Comparison of ENCODE assay signal across 1 cellular context in the genomic region with DNA sequence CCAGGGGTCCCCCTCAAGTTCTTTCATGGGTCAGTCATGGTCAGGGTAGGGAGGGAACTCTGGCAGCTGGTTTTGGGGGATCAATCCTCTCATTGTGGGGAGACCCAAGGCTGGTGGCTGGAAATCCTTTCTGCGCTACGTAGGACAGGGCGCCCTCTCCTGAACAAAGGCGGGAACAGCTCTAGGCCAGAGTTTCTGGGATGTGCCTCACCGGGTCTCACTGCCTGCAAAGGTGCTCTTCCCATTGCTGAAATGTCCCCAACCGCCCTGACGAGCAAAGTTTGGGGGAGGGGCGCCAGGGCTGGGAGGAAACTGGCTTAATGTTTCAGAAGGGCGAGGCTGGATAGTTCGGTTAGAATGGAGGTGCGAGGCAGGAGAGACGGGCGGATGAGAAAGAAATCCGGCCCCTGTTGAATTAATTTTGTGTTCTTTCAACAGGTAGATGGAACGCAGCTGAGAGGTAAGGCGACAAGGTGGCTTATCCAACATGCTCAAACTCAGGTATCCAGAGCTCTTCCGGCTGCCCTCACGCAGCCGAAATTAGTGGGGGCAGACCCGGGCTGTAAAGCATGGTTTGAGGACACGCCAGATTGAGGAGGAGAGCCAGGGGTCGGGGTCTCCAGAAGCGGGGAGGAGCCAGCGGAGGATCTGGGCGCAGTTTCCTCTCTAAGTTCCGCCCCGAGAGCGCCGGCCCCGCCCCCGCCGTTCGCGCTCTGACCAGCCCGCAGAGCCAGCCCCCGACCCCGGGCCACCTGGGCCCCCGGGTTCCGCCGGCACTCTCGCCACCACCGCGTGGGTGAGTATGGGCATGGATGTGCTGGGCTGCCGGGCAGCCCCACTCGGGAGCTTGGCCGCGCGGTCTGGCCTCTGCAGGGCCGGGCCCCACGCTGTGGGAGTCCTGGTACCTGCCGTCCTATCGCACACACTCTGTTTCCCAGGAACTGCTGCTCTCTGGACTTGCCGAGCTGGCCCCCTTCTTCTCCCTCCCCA.
A peak's percentile ranks its signal among the peaks of the same experiment; 100 is the strongest.
TF ChIP-seq lines count a peak whose summit lies in the region.

Gene PGAP2, plus strand, starts transcription at position 705 of the 990 bp plus-strand sequence. CDS start 2,700 bp downstream, outside the sequence.

TF ChIP-seq in K562, 482 proteins besides CTCF, POLR2A, EP300 and RAD21 (continued from another document and continues in another):
- peak; percentile 56 for TF ChIP-seq E2F8 (IDR thresholded peaks at IDR 0.05; ENCODE audit: low read depth, partially characterized antibody)
- peak; percentile 69 for TF ChIP-seq POLR2G (IDR thresholded peaks at IDR 0.05; ENCODE audit: low read depth, low read length)
- TF ChIP-seq SMAD3 (CRISPR knock-in tag; conservative IDR thresholded peaks at IDR 0.05), result no peak
- 0 out of 2 replicates have a peak, but pooled peaks have one; percentile 30 for TF ChIP-seq TOE1 (IDR thresholded peaks at IDR 0.05; ENCODE audit: borderline replicate concordance)
- TF ChIP-seq TOE1 (CRISPR knock-in tag; IDR thresholded peaks at IDR 0.05; ENCODE audit: borderline replicate concordance, low read depth), result no peak
- peak; percentile 39; the same call in 1 of the 2 replicates for TF ChIP-seq EGR1 (conservative IDR thresholded peaks at IDR 0.05)
- TF ChIP-seq ZNF318 (IDR thresholded peaks at IDR 0.05; ENCODE audit: borderline replicate concordance in 1 of 2, low read depth in 1 of 2), result no peak
- TF ChIP-seq ARID4B (CRISPR knock-in tag; IDR thresholded peaks at IDR 0.05), result peak; percentile 71; the same call in 1 of the 2 replicates
- TF ChIP-seq NFRKB (IDR thresholded peaks at IDR 0.05; ENCODE audit: low read depth), result no peak
- no peak for TF ChIP-seq ID3 (CRISPR knock-in tag; IDR thresholded peaks at IDR 0.05)
- TF ChIP-seq ID3 (tag; IDR thresholded peaks at IDR 0.05), result 0 out of 2 replicates have a peak, but pooled peaks have one; percentile 21
- peak; percentile 60 for TF ChIP-seq RBFOX2 (IDR thresholded peaks at IDR 0.05; ENCODE audit: low read depth, low read length)
- TF ChIP-seq LCOR (CRISPR knock-in tag; IDR thresholded peaks at IDR 0.05), result peak; percentile 62; the same call in 1 of the 2 replicates
- TF ChIP-seq GABPB1 (CRISPR knock-in tag; IDR thresholded peaks at IDR 0.05), result no peak
- no peak for TF ChIP-seq SRF (CRISPR knock-in tag; IDR thresholded peaks at IDR 0.05)
- no peak for TF ChIP-seq PHF20 (IDR thresholded peaks at IDR 0.05; ENCODE audit: partially characterized antibody)
- TF ChIP-seq SIN3A (IDR thresholded peaks at IDR 0.05; ENCODE audit: borderline replicate concordance in 2 of 2, control insufficient read depth in 1 of 2, low read depth in 2 of 2, low read length in 2 of 2), result peak in 1 of 2 experiments; percentile 35; a peak in 1 of 4 replicates
- TF ChIP-seq TCF7 (IDR thresholded peaks at IDR 0.05; ENCODE audit: borderline replicate concordance), result 0 out of 2 replicates have a peak, but pooled peaks have one; percentile 33
- TF ChIP-seq ATF1 (CRISPR knock-in tag; IDR thresholded peaks at IDR 0.05), result no peak
- TF ChIP-seq ATF1 (tag; IDR thresholded peaks at IDR 0.05), result peak; percentile 72
- TF ChIP-seq SMAD4 (CRISPR knock-in tag; conservative IDR thresholded peaks at IDR 0.05), result no peak
- TF ChIP-seq MTA3 (IDR thresholded peaks at IDR 0.05; ENCODE audit: borderline replicate concordance), result peak; percentile 35; the same call in 1 of the 2 replicates
- no peak for TF ChIP-seq C11orf30 (IDR thresholded peaks at IDR 0.05; ENCODE audit: low read depth)
- TF ChIP-seq KDM4B (IDR thresholded peaks at IDR 0.05; ENCODE audit: borderline replicate concordance in 2 of 2, low read depth in 1 of 2), result 0 out of 4 replicates have a peak, but pooled peaks of 1 of the 2 experiments have one; percentile 11
- peak; percentile 47; the same call in 1 of the 2 replicates for TF ChIP-seq JUND (IDR thresholded peaks at IDR 0.05; ENCODE audit: borderline replicate concordance, low read depth, low read length)
- no peak for TF ChIP-seq JUND (tag; IDR thresholded peaks at IDR 0.05; ENCODE audit: borderline replicate concordance, low read depth, low read length)
- TF ChIP-seq POLR2AphosphoS5 (IDR thresholded peaks at IDR 0.05; ENCODE audit: control insufficient read depth, insufficient read depth, low read depth, low read length), result no peak
- TF ChIP-seq ZC3H8 (IDR thresholded peaks at IDR 0.05), result no peak
- TF ChIP-seq RCOR1 (IDR thresholded peaks at IDR 0.05; ENCODE audit: borderline replicate concordance in 1 of 2, low read depth in 2 of 2, low read length in 2 of 2), result peak in 1 of 2 experiments; percentile 83; a peak in 2 of 4 replicates
- TF ChIP-seq TBP (optimal IDR thresholded peaks at IDR 0.05; ENCODE audit: low read depth, low read length), result peak; percentile 6
- TF ChIP-seq, protein P1, sequence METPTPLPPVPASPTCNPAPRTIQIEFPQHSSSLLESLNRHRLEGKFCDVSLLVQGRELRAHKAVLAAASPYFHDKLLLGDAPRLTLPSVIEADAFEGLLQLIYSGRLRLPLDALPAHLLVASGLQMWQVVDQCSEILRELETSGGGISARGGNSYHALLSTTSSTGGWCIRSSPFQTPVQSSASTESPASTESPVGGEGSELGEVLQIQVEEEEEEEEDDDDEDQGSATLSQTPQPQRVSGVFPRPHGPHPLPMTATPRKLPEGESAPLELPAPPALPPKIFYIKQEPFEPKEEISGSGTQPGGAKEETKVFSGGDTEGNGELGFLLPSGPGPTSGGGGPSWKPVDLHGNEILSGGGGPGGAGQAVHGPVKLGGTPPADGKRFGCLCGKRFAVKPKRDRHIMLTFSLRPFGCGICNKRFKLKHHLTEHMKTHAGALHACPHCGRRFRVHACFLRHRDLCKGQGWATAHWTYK (CRISPR knock-in tag; IDR thresholded peaks at IDR 0.05), result no peak
- TF ChIP-seq, protein P2, sequence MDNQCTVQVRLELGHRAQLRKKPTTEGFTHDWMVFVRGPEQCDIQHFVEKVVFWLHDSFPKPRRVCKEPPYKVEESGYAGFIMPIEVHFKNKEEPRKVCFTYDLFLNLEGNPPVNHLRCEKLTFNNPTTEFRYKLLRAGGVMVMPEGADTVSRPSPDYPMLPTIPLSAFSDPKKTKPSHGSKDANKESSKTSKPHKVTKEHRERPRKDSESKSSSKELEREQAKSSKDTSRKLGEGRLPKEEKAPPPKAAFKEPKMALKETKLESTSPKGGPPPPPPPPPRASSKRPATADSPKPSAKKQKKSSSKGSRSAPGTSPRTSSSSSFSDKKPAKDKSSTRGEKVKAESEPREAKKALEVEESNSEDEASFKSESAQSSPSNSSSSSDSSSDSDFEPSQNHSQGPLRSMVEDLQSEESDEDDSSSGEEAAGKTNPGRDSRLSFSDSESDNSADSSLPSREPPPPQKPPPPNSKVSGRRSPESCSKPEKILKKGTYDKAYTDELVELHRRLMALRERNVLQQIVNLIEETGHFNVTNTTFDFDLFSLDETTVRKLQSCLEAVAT (IDR thresholded peaks at IDR 0.05), result 0 out of 4 replicates have a peak, but pooled peaks of 1 of the 2 experiments have one; percentile 19
- TF ChIP-seq KDM2B (CRISPR knock-in tag; IDR thresholded peaks at IDR 0.05), result no peak
- peak; percentile 77 for TF ChIP-seq SAFB (IDR thresholded peaks at IDR 0.05; ENCODE audit: borderline replicate concordance, low read depth, low read length)
- TF ChIP-seq SPI1 (IDR thresholded peaks at IDR 0.05; ENCODE audit: borderline replicate concordance, low read depth, low read length), result 0 out of 2 replicates have a peak, but pooled peaks have one; percentile 11
